ENCODE assay signal across 8 cellular contexts in the genomic region with DNA sequence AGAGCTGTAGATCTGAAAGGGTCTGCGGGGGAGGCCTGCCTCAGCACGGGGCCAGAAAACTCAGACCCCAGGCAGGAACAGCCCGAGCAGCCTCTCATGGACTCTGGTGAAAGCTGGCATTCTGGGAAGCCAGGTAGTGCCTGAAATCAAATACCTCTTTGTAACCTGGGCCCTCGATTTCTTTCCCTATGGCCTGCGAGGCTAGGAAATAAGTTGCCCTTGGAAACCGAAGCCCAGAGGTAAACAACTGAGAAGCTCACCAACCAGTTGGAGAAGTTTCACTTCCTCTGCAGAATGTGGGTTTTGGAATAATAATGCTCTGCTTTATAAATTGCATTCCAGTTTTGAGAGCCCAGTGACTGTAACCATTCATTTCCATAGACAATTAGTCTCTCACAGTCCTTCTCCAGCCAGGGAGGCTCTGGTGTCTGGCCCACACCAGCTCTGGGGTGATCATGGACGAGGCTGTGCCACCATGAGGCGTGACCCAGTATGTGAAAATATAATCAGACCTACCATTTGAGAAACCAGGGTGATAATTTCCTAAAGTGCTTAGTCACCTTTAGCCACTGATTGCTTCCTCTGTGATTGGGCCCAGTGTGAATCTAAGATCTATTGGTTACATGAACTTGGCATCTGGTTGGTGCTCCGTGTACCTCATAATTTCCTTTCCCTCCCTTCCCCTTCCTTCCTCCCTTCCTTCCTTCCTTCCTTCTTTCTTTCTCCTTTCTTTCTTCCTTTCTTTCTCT.
DNase-seq lines count a peak whose midpoint lies in the region; ATAC-seq and TF ChIP-seq lines count a peak whose summit lies in the region.
"Had no signal": no experiment of that assay in that cellular context is flagged by ENCODE, and none has a peak within 500 bp of the region (broad histone marks: within the 10 kb centered on the region; RNA-seq: fewer than 3 reads in every experiment).

No MANE protein-coding gene starts in this region.

- no peak overlapping the region for H2BK5ac ChIP-seq in H9 (ENCODE audit: insufficient read length, low read length)

- H3K4me3 ChIP-seq in PC-3 (ENCODE audit: low read length) (no peak overlapping the region), esophagus muscularis mucosa (no peak overlapping the region)
- H3K4me3 ChIP-seq: right atrium auricular region had no signal

- no peak overlapping the region for H3K23ac ChIP-seq in H9 (ENCODE audit: insufficient read length, low read depth, low read length)

- ATAC-seq in PC-3 (no peak), GM19023 (IDR thresholded peaks at IDR 0.05; ENCODE audit: unreplicated experiment) (no peak)

- H3K4me2 ChIP-seq in H9 (ENCODE audit: insufficient read depth, insufficient read length, low read length): peak overlapping the region; percentile 27
- peak overlapping the region; percentile 38 for H3K4me2 ChIP-seq in PC-3 (ENCODE audit: low read length)

- H4K91ac ChIP-seq in H9 (ENCODE audit: insufficient read length, low read depth, low read length): peak overlapping the region; percentile 23

- peaks cover 30% of the 10 kb centered on the region for H3K4me1 ChIP-seq in H9 (ENCODE audit: insufficient read depth, low read length)
- H3K4me1 ChIP-seq in PC-3 (ENCODE audit: insufficient read depth, low read length): peaks cover 46% of the 10 kb centered on the region
- peaks cover 21 to 34% (median 27%) of the 10 kb centered on the region in 4 donors for H3K4me1 ChIP-seq in esophagus muscularis mucosa

- H3K9me2 ChIP-seq in PC-3 (replicated peaks; ENCODE audit: low read length): no peaks in the 10 kb centered on the region

- TF ChIP-seq EP300 in esophagus muscularis mucosa (IDR thresholded peaks at IDR 0.05): no peak

- peak overlapping the region; percentile 99 for H2AK5ac ChIP-seq in H9 (ENCODE audit: insufficient read length, low read length)

- no peaks in the 10 kb centered on the region for H3K27me3 Mint-ChIP-seq in H9 (ENCODE audit: low read depth)

- H3K36me3 ChIP-seq in PC-3 (ENCODE audit: low read depth, low read length): no peaks in the 10 kb centered on the region
- no peaks in the 10 kb centered on the region for H3K36me3 ChIP-seq in esophagus muscularis mucosa
- H3K36me3 ChIP-seq: right atrium auricular region had no signal

- H2BK20ac ChIP-seq in H9 (ENCODE audit: low read depth, low read length, poor library complexity, severe bottlenecking): no peak overlapping the region

- intact Hi-C loops in PC-3 (cut with micrococcal nuclease) (no loop called here), esophagus muscularis mucosa (cut with DNase I) (no loop called here)

- no peaks in the 10 kb centered on the region for H3K79me2 ChIP-seq in H9 (ENCODE audit: insufficient read depth, low read length)
- no peaks in the 10 kb centered on the region for H3K79me2 ChIP-seq in PC-3 (ENCODE audit: low read length)

- H3K4me1 Mint-ChIP-seq in H9: peaks cover 71 to 74% of the 10 kb centered on the region in 2 experiments

- no peak overlapping the region for H3K56ac ChIP-seq in H9 (ENCODE audit: insufficient read length, low read depth, low read length)

- no peak overlapping the region for H3K9ac ChIP-seq in H9 (ENCODE audit: extremely low read depth, insufficient read length, low read length)
- no peak overlapping the region for H3K9ac ChIP-seq in PC-3 (ENCODE audit: low read length)

- H3K14ac ChIP-seq in H9 (ENCODE audit: insufficient read depth, low read length): peak overlapping the region; percentile 39; the same call in 1 of the 2 replicates

- DNase-seq in H9 (peak; percentile 74), PC-3 (peak; percentile 67), esophagus muscularis mucosa (ENCODE audit: extremely low spot score) (peak; percentile 82), renal cortical epithelial cell (ENCODE audit: low read depth) (peak; percentile 78), retina (no peak), inferior parietal cortex (ENCODE audit: extremely low spot score) (no peak)

- H3F3A ChIP-seq in PC-3 (ENCODE audit: low read length, unreplicated experiment): peaks cover 10% of the 10 kb centered on the region

- H3K9me3 Mint-ChIP-seq in H9: peaks cover 0 to 3% of the 10 kb centered on the region in 2 experiments; a peak in 1 of 5 replicates

- TF ChIP-seq CTCF in H9 (conservative IDR thresholded peaks at IDR 0.05): no peak
- no peak for TF ChIP-seq CTCF in PC-3 (conservative IDR thresholded peaks at IDR 0.05; ENCODE audit: low read depth, low read length)
- no peak for TF ChIP-seq CTCF in esophagus muscularis mucosa (IDR thresholded peaks at IDR 0.05)

- H4K20me1 ChIP-seq in H9 (ENCODE audit: control insufficient read depth, insufficient read depth, insufficient read length) (no peaks in the 10 kb centered on the region), PC-3 (ENCODE audit: low read length) (no peaks in the 10 kb centered on the region)

- peak overlapping the region; percentile 94 to 98 (median 97) for H3K27ac Mint-ChIP-seq in H9

- H3K27ac ChIP-seq in H9 (ENCODE audit: insufficient read length, low read depth, low read length): peak overlapping the region; percentile 24
- H3K27ac ChIP-seq in PC-3 (ENCODE audit: low read length): peak overlapping the region; percentile 52
- H3K27ac ChIP-seq in esophagus muscularis mucosa (replicated peaks in 1 of 4): peak overlapping the region in 2 of 4 donors; percentile 7 to 23

- no peak overlapping the region; the same call in none of the 2 replicates for H3K4ac ChIP-seq in H9 (ENCODE audit: low read depth, low read length)

- no peak for TF ChIP-seq POLR2A in esophagus muscularis mucosa (IDR thresholded peaks at IDR 0.05; ENCODE audit: low read depth)

- peaks cover 5 to 15% (median 7%) of the 10 kb centered on the region in 3 experiments for H3K36me3 Mint-ChIP-seq in H9 (ENCODE audit: insufficient read depth in 1 of 3, low read depth in 3 of 3)

- WGBS in H9 (ENCODE audit: extremely low coverage, insufficient read length, low lambda C conversion rate): no CpG with 5 or more reads among the region's 9 CpGs
- 83% methylated on average over 9 of the region's 9 CpGs for WGBS in esophagus muscularis mucosa

- H2AFZ ChIP-seq in H9 (ENCODE audit: low read length): no peak overlapping the region
- H2AFZ ChIP-seq in PC-3 (ENCODE audit: low read length): peak overlapping the region; percentile 31

- H4K5ac ChIP-seq in H9 (ENCODE audit: insufficient read length, low read depth, low read length): peak overlapping the region; percentile 92

- H3K18ac ChIP-seq in H9 (ENCODE audit: insufficient read length, low read depth, low read length): peak overlapping the region; percentile 97

- H3K79me1 ChIP-seq in H9 (ENCODE audit: insufficient read depth, low read depth, low read length, poor library complexity, severe bottlenecking): no peaks in the 10 kb centered on the region

- CTCF ChIA-PET in PC-3 (lab: Charles Lee): no interaction called here

- H3K4me3 Mint-ChIP-seq in H9: peak overlapping the region in 1 of 2 experiments; percentile 61; a peak in 3 of 5 replicates

- H2BK15ac ChIP-seq in H9 (ENCODE audit: low read depth, low read length): no peak overlapping the region

- H3K23me2 ChIP-seq in H9 (ENCODE audit: insufficient read length, low read depth, low read length, poor library complexity, severe bottlenecking): no peaks in the 10 kb centered on the region

- peak overlapping the region; percentile 70 for H2BK120ac ChIP-seq in H9 (ENCODE audit: low read depth, low read length, poor library complexity, severe bottlenecking)

- no TSS peak for BruUV-seq in PC-3 (replicated peaks; lab: Mats Ljungman, UMichigan)

- POLR2A ChIA-PET in PC-3 (lab: Charles Lee; ENCODE audit: unreplicated experiment): no interaction called here

- no peaks in the 10 kb centered on the region for H3K9me3 ChIP-seq in H9 (ENCODE audit: control insufficient read depth, low read depth, low read length)
- no peaks in the 10 kb centered on the region for H3K9me3 ChIP-seq in PC-3 (ENCODE audit: low read length)
- no peaks in the 10 kb centered on the region for H3K9me3 ChIP-seq in esophagus muscularis mucosa
- H3K9me3 ChIP-seq: right atrium auricular region had no signal

- H3T11ph ChIP-seq in H9 (ENCODE audit: low read length): peak overlapping the region; percentile 72

- H3K27me3 ChIP-seq in H9 (ENCODE audit: insufficient read depth, low read length) (no peaks in the 10 kb centered on the region), PC-3 (ENCODE audit: low read length) (no peaks in the 10 kb centered on the region), esophagus muscularis mucosa (no peaks in the 10 kb centered on the region)
- H3K27me3 ChIP-seq: right atrium auricular region had no signal

- peak overlapping the region; percentile 83 for H2BK12ac ChIP-seq in H9 (ENCODE audit: insufficient read length, low read depth, low read length)

- H4K8ac ChIP-seq in H9 (replicated peaks; ENCODE audit: insufficient read length, low read depth, low read length): no peak overlapping the region

Comparison
In these comparisons a context has a peak if more than half of its experiments do, and no peak if none do; other contexts are left out.
1. DNase-seq: peak in H9 (single experiment), PC-3 (single experiment), esophagus muscularis mucosa (single experiment) and renal cortical epithelial cell (single experiment); none in retina (single experiment) and inferior parietal cortex (single experiment).